Comparison of ENCODE assay signal across 23 cellular contexts in the genomic region with DNA sequence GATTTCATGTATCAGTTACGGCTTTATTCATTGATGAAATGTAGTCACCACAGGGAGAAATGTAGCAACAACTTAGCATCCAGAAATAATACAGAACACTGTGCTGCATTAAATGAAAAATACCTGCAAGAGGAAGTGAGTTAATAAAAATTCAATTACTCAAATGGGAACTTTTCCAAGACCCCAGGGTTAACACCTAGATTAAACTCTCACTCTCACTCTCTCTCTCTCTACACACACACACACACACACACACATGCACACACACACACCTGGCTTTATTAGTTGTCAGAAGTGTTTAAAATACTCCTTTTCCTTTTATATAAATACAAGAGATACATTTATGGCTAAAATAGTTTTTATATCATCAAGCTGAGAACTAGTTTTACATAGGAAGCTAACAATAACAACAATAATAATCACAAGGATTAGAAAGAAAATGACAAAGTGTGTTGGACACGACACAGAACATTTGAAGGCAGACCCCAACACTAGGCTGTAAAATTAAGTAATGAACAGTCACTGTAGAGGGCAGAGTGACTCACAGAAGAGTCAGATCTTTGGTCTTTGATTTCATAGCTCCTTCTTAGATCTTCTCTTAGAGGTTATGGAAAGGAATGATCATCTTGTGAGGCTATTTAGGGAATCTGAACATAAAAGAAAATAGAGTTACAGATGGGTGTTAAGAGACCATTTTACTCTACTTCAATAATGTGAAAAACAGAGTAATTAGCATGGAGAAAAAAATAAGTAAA.
A peak's percentile ranks its signal among the peaks of the same experiment; 100 is the strongest.
DNase-seq lines count a peak whose midpoint lies in the region; ATAC-seq and TF ChIP-seq lines count a peak whose summit lies in the region.
"Had no signal": no experiment of that assay in that cellular context is flagged by ENCODE, and none has a peak within 500 bp of the region (broad histone marks: within the 10 kb centered on the region; RNA-seq: fewer than 3 reads in every experiment).

No MANE protein-coding gene starts in this region.

- H3K27ac ChIP-seq in body of pancreas, result no peak overlapping the region
- no peak overlapping the region for H3K27ac ChIP-seq in caudate nucleus (ENCODE audit: low read depth, low read length)
- H3K27ac ChIP-seq: ascending aorta, BLaER1, left ventricle myocardium inferior, vagina had no signal

- DNase-seq in ELR (ENCODE audit: low read depth) (peak; percentile 42), NCI-H226 (peak; percentile 46), epithelial cell of esophagus (ENCODE audit: low read depth) (peak; percentile 44), mucosa of gallbladder (ENCODE audit: low spot score) (peak; percentile 31), body of pancreas (no peak), caudate nucleus (lab: John Stamatoyannopoulos, UW) (no peak), SKM-1 (lab: John Stamatoyannopoulos, UW; ENCODE audit: unreplicated experiment) (no peak)
- no peak for DNase-seq in activated CD4-positive, alpha-beta T cell treated with anti-CD3 and anti-CD28 coated beads, Interleukin-2, amount 10 ng/mL, durations not matched to agents 24 days and 14 days
- DNase-seq: activated CD4-positive, alpha-beta memory T cell treated with anti-CD3 and anti-CD28 coated beads, Interleukin-2, amount 10 ng/mL, durations not matched to agents 7 days and 5 days; activated effector memory CD4-positive, alpha-beta T cell treated with Interleukin-2 at 50 U/mL for 16 hours; DND-41; effector CD4-positive, alpha-beta T cell; left ventricle myocardium inferior; NCI-H1436; nephron progenitor cell; stimulated activated CD4-positive, alpha-beta T cell treated with anti-CD3 and anti-CD28 coated beads, Interleukin-4, amount 100 ng/mL, for 4 hours; T-helper 9 cell had no signal

- TF ChIP-seq POLR2A in body of pancreas (IDR thresholded peaks at IDR 0.05), result no peak

- H3K4me3 ChIP-seq in epithelial cell of esophagus (ENCODE audit: low read length), result no peak overlapping the region
- H3K4me3 ChIP-seq in body of pancreas, result no peak overlapping the region
- H3K4me3 ChIP-seq: ascending aorta, BLaER1, K562, left ventricle myocardium inferior, vagina had no signal

- no peak overlapping the region for H3K4me3 Mint-ChIP-seq in activated CD4-positive, alpha-beta T cell treated with anti-CD3 and anti-CD28 coated beads, Interleukin-2, amount 10 ng/mL, durations not matched to agents 24 days and 14 days
- H3K4me3 Mint-ChIP-seq: activated CD4-positive, alpha-beta memory T cell treated with anti-CD3 and anti-CD28 coated beads, Interleukin-2, amount 10 ng/mL, durations not matched to agents 7 days and 5 days; nephron progenitor cell; stimulated activated effector memory CD8-positive, alpha-beta T cell treated with anti-CD3 and anti-CD28 coated beads, Interleukin-12 subunit alpha, Interleukin-12 subunit beta, amount 100 ng/mL, for 72 hours had no signal

- 61 to 66% methylated on average over 2 of the region's 2 CpGs for WGBS in body of pancreas, 2 donors

- H3K27ac Mint-ChIP-seq in activated CD4-positive, alpha-beta T cell treated with anti-CD3 and anti-CD28 coated beads, Interleukin-2, amount 10 ng/mL, durations not matched to agents 24 days and 14 days, result no peak overlapping the region
- H3K27ac Mint-ChIP-seq: activated CD4-positive, alpha-beta memory T cell treated with anti-CD3 and anti-CD28 coated beads, Interleukin-2, amount 10 ng/mL, durations not matched to agents 7 days and 5 days; nephron progenitor cell; stimulated activated effector memory CD8-positive, alpha-beta T cell treated with anti-CD3 and anti-CD28 coated beads, Interleukin-12 subunit alpha, Interleukin-12 subunit beta, amount 100 ng/mL, for 72 hours had no signal

- intact Hi-C loops in body of pancreas (cut with DNase I), result no loop called here
- intact Hi-C loops in activated CD4-positive, alpha-beta T cell treated with anti-CD3 and anti-CD28 coated beads, Interleukin-2, amount 10 ng/mL, durations not matched to agents 24 days and 14 days (cut with micrococcal nuclease), result no loop called here

- H3K36me3 Mint-ChIP-seq in activated CD4-positive, alpha-beta T cell treated with anti-CD3 and anti-CD28 coated beads, Interleukin-2, amount 10 ng/mL, durations not matched to agents 24 days and 14 days (ENCODE audit: low read depth), result no peaks in the 10 kb centered on the region
- H3K36me3 Mint-ChIP-seq: stimulated activated effector memory CD8-positive, alpha-beta T cell treated with anti-CD3 and anti-CD28 coated beads, Interleukin-12 subunit alpha, Interleukin-12 subunit beta, amount 100 ng/mL, for 72 hours had no signal

- peaks cover 6% of the 10 kb centered on the region for H3K4me1 ChIP-seq in body of pancreas
- H3K4me1 ChIP-seq: ascending aorta, left ventricle myocardium inferior, vagina had no signal

- H3K4me1 Mint-ChIP-seq in activated CD4-positive, alpha-beta T cell treated with anti-CD3 and anti-CD28 coated beads, Interleukin-2, amount 10 ng/mL, durations not matched to agents 24 days and 14 days, result peaks cover 3% of the 10 kb centered on the region
- H3K4me1 Mint-ChIP-seq: activated CD4-positive, alpha-beta memory T cell treated with anti-CD3 and anti-CD28 coated beads, Interleukin-2, amount 10 ng/mL, durations not matched to agents 7 days and 5 days; stimulated activated effector memory CD8-positive, alpha-beta T cell treated with anti-CD3 and anti-CD28 coated beads, Interleukin-12 subunit alpha, Interleukin-12 subunit beta, amount 100 ng/mL, for 72 hours had no signal

- no peaks in the 10 kb centered on the region for H3K9me3 ChIP-seq in body of pancreas
- H3K9me3 ChIP-seq: ascending aorta, BLaER1, left ventricle myocardium inferior, vagina had no signal

- no peak for TF ChIP-seq CTCF in epithelial cell of esophagus (IDR thresholded peaks at IDR 0.05; ENCODE audit: insufficient read depth, low read depth, low read length, missing control alignments)
- no peak for TF ChIP-seq CTCF in body of pancreas (IDR thresholded peaks at IDR 0.05)

- H3K9me3 Mint-ChIP-seq in activated CD4-positive, alpha-beta T cell treated with anti-CD3 and anti-CD28 coated beads, Interleukin-2, amount 10 ng/mL, durations not matched to agents 24 days and 14 days, result no peaks in the 10 kb centered on the region
- H3K9me3 Mint-ChIP-seq: nephron progenitor cell had no signal

- no peak for ATAC-seq in body of pancreas
- ATAC-seq: K562; sciatic nerve; stimulated activated effector memory CD8-positive, alpha-beta T cell treated with anti-CD3 and anti-CD28 coated beads, Interleukin-12 subunit alpha, Interleukin-12 subunit beta, amount 100 ng/mL, for 72 hours had no signal

- no peaks in the 10 kb centered on the region for H3K36me3 ChIP-seq in body of pancreas (replicated peaks in 1 of 2; ENCODE audit: insufficient read depth in 1 of 2, low read depth in 2 of 2)
- H3K36me3 ChIP-seq: ascending aorta, BLaER1, left ventricle myocardium inferior, vagina had no signal

- H3K27me3 Mint-ChIP-seq in activated CD4-positive, alpha-beta T cell treated with anti-CD3 and anti-CD28 coated beads, Interleukin-2, amount 10 ng/mL, durations not matched to agents 24 days and 14 days, result no peaks in the 10 kb centered on the region
- H3K27me3 Mint-ChIP-seq: activated CD4-positive, alpha-beta memory T cell treated with anti-CD3 and anti-CD28 coated beads, Interleukin-2, amount 10 ng/mL, durations not matched to agents 7 days and 5 days had no signal

- no peaks in the 10 kb centered on the region for H3K27me3 ChIP-seq in body of pancreas
- H3K27me3 ChIP-seq: ascending aorta, BLaER1, vagina had no signal

Comparison
In these comparisons a context has a peak if more than half of its experiments do, and no peak if none do; other contexts are left out.
1. DNase-seq: peak in ELR (single experiment), NCI-H226 (single experiment), epithelial cell of esophagus (single experiment) and mucosa of gallbladder (single experiment); none in body of pancreas (0 of 4), activated CD4-positive, alpha-beta T cell treated with anti-CD3 and anti-CD28 coated beads, Interleukin-2, amount 10 ng/mL, durations not matched to agents 24 days and 14 days (single experiment), caudate nucleus (0 of 61) and SKM-1 (single experiment).